ENCODE assay signal across 1 cellular context in the genomic region with DNA sequence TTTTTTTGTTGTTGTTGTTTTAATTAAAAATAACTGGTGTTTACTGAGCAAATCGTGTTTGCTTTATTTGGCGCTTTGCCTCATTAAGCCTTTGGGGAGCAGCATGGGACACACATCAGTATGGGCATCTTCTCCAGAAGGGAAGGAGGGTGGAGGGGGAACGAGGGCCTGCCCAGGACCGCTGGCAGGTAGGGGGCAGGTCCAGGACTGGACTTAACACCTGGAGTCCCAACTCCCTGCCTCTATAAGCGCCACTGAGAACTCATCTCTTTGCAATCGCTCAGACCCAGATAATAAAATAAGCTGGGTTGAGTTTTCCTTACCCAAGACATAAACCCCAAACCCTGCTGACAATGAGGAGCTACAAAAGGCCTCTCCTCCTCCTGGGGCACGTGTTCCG.
TF ChIP-seq lines count a peak whose summit lies in the region.

No MANE protein-coding gene starts in this region.

TF ChIP-seq in HepG2, 621 proteins besides CTCF, POLR2A, EP300 and RAD21:
- TF ChIP-seq STAT5B (CRISPR knock-in tag; IDR thresholded peaks at IDR 0.05) (no peak), NR2C2 (CRISPR knock-in tag; IDR thresholded peaks at IDR 0.05; ENCODE audit: borderline replicate concordance) (no peak), KAT7 (CRISPR knock-in tag; IDR thresholded peaks at IDR 0.05; ENCODE audit: borderline replicate concordance) (no peak), ZNF382 (CRISPR knock-in tag; IDR thresholded peaks at IDR 0.05; ENCODE audit: borderline replicate concordance) (no peak), NKX3-1 (CRISPR knock-in tag; IDR thresholded peaks at IDR 0.05) (no peak), ZSCAN22 (CRISPR knock-in tag; IDR thresholded peaks at IDR 0.05) (no peak), TEAD2 (CRISPR knock-in tag; IDR thresholded peaks at IDR 0.05) (no peak), MAFK (conservative IDR thresholded peaks at IDR 0.05 in 1 of 2, IDR thresholded peaks at IDR 0.05 in 1 of 2; ENCODE audit: low read length in 2 of 2) (no peak)
- TF ChIP-seq, protein P1, sequence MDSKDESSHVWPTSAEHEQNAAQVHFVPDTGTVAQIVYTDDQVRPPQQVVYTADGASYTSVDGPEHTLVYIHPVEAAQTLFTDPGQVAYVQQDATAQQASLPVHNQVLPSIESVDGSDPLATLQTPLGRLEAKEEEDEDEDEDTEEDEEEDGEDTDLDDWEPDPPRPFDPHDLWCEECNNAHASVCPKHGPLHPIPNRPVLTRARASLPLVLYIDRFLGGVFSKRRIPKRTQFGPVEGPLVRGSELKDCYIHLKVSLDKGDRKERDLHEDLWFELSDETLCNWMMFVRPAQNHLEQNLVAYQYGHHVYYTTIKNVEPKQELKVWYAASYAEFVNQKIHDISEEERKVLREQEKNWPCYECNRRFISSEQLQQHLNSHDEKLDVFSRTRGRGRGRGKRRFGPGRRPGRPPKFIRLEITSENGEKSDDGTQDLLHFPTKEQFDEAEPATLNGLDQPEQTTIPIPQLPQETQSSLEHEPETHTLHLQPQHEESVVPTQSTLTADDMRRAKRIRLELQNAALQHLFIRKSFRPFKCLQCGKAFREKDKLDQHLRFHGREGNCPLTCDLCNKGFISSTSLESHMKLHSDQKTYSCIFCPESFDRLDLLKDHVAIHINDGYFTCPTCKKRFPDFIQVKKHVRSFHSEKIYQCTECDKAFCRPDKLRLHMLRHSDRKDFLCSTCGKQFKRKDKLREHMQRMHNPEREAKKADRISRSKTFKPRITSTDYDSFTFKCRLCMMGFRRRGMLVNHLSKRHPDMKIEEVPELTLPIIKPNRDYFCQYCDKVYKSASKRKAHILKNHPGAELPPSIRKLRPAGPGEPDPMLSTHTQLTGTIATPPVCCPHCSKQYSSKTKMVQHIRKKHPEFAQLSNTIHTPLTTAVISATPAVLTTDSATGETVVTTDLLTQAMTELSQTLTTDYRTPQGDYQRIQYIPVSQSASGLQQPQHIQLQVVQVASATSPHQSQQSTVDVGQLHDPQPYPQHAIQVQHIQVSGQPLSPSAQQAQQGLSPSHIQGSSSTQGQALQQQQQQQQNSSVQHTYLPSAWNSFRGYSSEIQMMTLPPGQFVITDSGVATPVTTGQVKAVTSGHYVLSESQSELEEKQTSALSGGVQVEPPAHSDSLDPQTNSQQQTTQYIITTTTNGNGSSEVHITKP (CRISPR knock-in tag; IDR thresholded peaks at IDR 0.05; ENCODE audit: low read depth): no peak
- TF ChIP-seq, protein P2, sequence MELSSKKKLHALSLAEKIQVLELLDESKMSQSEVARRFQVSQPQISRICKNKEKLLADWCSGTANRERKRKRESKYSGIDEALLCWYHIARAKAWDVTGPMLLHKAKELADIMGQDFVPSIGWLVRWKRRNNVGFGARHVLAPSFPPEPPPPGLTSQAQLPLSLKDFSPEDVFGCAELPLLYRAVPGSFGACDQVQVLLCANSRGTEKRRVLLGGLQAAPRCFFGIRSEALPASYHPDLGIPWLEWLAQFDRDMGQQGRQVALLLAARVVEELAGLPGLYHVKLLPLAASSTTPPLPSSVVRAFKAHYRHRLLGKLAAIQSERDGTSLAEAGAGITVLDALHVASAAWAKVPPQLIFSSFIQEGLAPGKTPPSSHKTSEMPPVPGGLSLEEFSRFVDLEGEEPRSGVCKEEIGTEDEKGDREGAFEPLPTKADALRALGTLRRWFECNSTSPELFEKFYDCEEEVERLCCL (CRISPR knock-in tag; IDR thresholded peaks at IDR 0.05; ENCODE audit: borderline replicate concordance): no peak
